Comparison of ENCODE assay signal across 23 cellular contexts in the genomic region with DNA sequence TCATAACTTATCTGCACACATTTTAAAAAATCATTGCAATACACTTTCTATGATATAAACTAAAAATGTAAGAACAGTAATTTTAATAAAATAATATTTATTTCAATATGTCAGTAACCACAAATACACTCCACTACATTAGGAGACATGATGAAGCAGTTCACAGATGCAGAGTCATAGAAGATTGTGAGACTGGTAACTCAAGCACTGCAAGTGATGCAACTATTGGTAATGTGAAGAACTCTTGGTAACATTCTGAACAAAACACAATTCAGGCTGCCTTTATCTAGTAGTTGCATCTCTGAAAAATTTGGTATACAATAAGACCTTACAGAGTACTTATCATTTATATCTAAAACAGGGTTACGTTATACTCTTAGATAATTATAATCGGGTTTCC. TPM values are rescaled to one million over a fixed set of nuclear protein-coding genes. Genes with fewer than 3 reads are reported as not detected.
"Had no signal": no experiment of that assay in that cellular context is flagged by ENCODE, and none has a peak within 500 bp of the region (broad histone marks: within the 10 kb centered on the region; RNA-seq: fewer than 3 reads in every experiment).

No MANE protein-coding gene starts in this region.

- DNase-seq: islet precursor cell; left ventricle myocardium inferior; mesendoderm; naive thymus-derived CD4-positive, alpha-beta T cell; ovary; right lobe of liver; stimulated activated CD4-positive, alpha-beta T cell treated with anti-CD3 and anti-CD28 coated beads, Interleukin-1b, Interleukin-23, amount 100 ng/mL, for 48 hours; stimulated activated CD4-positive, alpha-beta T cell treated with anti-CD3 and anti-CD28 coated beads, Interleukin-2, amount 100 ng/mL, for 48 hours; stimulated activated CD4-positive, alpha-beta T cell treated with anti-CD3 and anti-CD28 coated beads, Interleukin-4, amount 100 ng/mL, for 4 hours; stimulated activated CD8-positive, alpha-beta memory T cell treated with anti-CD3 and anti-CD28 coated beads, Interleukin-4, amount 100 ng/mL, for 48 hours; stimulated activated naive CD4-positive, alpha-beta T cell treated with Interleukin-2 at 50 U/mL for 16 hours; stimulated activated naive CD8-positive, alpha-beta T cell treated with anti-CD3 and anti-CD28 coated beads, Interleukin-15, amount 100 ng/mL, for 72 hours; substantia nigra; uterus had no signal

- H3K4me2 ChIP-seq: smooth muscle cell had no signal

- H3K27ac ChIP-seq: left ventricle myocardium inferior, ovary, right atrium auricular region, right lobe of liver, tibial nerve, uterus had no signal

- H3K27me3 ChIP-seq: ovary, right atrium auricular region, right lobe of liver, tibial nerve, uterus had no signal

- H3K36me3 ChIP-seq: left ventricle myocardium inferior, ovary, right atrium auricular region, right lobe of liver, tibial nerve, uterus had no signal

- H3K9me3 ChIP-seq: left ventricle myocardium inferior, ovary, right atrium auricular region, right lobe of liver, tibial nerve, uterus had no signal

- H3K4me1 ChIP-seq: left ventricle myocardium inferior, right atrium auricular region, tibial nerve, uterus had no signal

- ATAC-seq: naive thymus-derived CD4-positive, alpha-beta T cell; natural killer cell treated with Interleukin-12 subunit alpha and Interleukin-12 subunit beta and Interleukin-15 and Interleukin-18, amount 100 ng/mL, for 72 hours; right lobe of liver; stimulated activated memory B cell treated with anti-CD40 and anti-IgM and Interleukin-4, amounts not matched to agents 10 μg/mL and 1 μg/mL and 100 μg/mL, for 72 hours; stimulated activated naive CD8-positive, alpha-beta T cell treated with anti-CD3 and anti-CD28 coated beads, Interleukin-15, amount 100 ng/mL, for 72 hours had no signal

- H3K4me3 ChIP-seq: left ventricle myocardium inferior, lung, ovary, right atrium auricular region, right lobe of liver, smooth muscle cell, tibial nerve, uterus had no signal

RNA-seq across cellular contexts. Expression of a gene that starts 52.6 kb away (rescaled TPM):
- total RNA-seq: left ventricle myocardium inferior; mononuclear cell; myocyte; naive thymus-derived CD4-positive, alpha-beta T cell; natural killer cell treated with Interleukin-12 subunit alpha and Interleukin-12 subunit beta and Interleukin-15 and Interleukin-18, amount 100 ng/mL, for 72 hours; pulmonary artery endothelial cell had no signal
- polyA plus RNA-seq: naive thymus-derived CD4-positive, alpha-beta T cell had no signal
